ENCODE assay signal across 10 cellular contexts in genomic region chr7:85464042-85464651, GRCh38.
DNase-seq lines count a peak whose midpoint lies in the region; ATAC-seq, FAIRE-seq and TF ChIP-seq lines count a peak whose summit lies in the region.
"Had no signal": no experiment of that assay in that cellular context is flagged by ENCODE, and none has a peak within 500 bp of the region (broad histone marks: within the 10 kb centered on the region; RNA-seq: fewer than 3 reads in every experiment).

No MANE protein-coding gene starts in this region.

- H3K27me3 ChIP-seq in bronchial epithelial cell (ENCODE audit: control insufficient read depth, insufficient read depth, low read length): no peaks in the 10 kb centered on the region
- no peaks in the 10 kb centered on the region for H3K27me3 ChIP-seq in neuron (ENCODE audit: insufficient read depth, low read length)
- H3K27me3 ChIP-seq: sigmoid colon had no signal

- no peak for FAIRE-seq in bronchial epithelial cell (lab: Jason Lieb, UNC)

- ATAC-seq in HG02623 (IDR thresholded peaks at IDR 0.05; ENCODE audit: unreplicated experiment): no peak

- peak overlapping the region; percentile 47 for H2AFZ ChIP-seq in neuron (ENCODE audit: low read depth, low read length)

- DNase-seq in EH (ENCODE audit: low read depth): peak; percentile 14
- DNase-seq in M059J (ENCODE audit: low read depth): peak; percentile 20
- peak; percentile 8 for DNase-seq in bronchial epithelial cell (ENCODE audit: low read depth)
- DNase-seq in HK-2 (ENCODE audit: unreplicated experiment): no peak
- DNase-seq in amygdala (lab: John Stamatoyannopoulos, UW): no peak
- DNase-seq in NCI-H1436 treated with DMSO at 0.1 percent for 48 hours (lab: John Stamatoyannopoulos, UW): no peak
- DNase-seq: NCI-H2171, sigmoid colon had no signal

- no peak for TF ChIP-seq CTCF in bronchial epithelial cell (IDR thresholded peaks at IDR 0.05; ENCODE audit: insufficient read depth, low read length, severe bottlenecking)

- no peaks in the 10 kb centered on the region for H3K36me3 ChIP-seq in bronchial epithelial cell (ENCODE audit: control insufficient read depth, insufficient read depth, low read length)
- H3K36me3 ChIP-seq in neuron (ENCODE audit: insufficient read depth, low read length): no peaks in the 10 kb centered on the region
- H3K36me3 ChIP-seq: sigmoid colon had no signal

- H3K4me3 ChIP-seq in bronchial epithelial cell (ENCODE audit: low read depth, low read length) (no peak overlapping the region), neuron (ENCODE audit: low read length) (no peak overlapping the region)
- H3K4me3 ChIP-seq: sigmoid colon had no signal

- H3K9me3 ChIP-seq in neuron (ENCODE audit: low read length): no peaks in the 10 kb centered on the region
- H3K9me3 ChIP-seq: sigmoid colon had no signal

- H3K4me1 ChIP-seq in neuron (ENCODE audit: insufficient read depth, low read length): no peaks in the 10 kb centered on the region

Comparison
In these comparisons a context has a peak if more than half of its experiments do, and no peak if none do; other contexts are left out.
1. DNase-seq: peak in EH (single experiment), M059J (single experiment) and bronchial epithelial cell (single experiment); none in HK-2 (single experiment), amygdala (0 of 56) and NCI-H1436 treated with DMSO at 0.1 percent for 48 hours (single experiment).